ENCODE assay signal across 2 cellular contexts in genomic region chr4:121688261-121688660, GRCh38.
TF ChIP-seq lines count a peak whose summit lies in the region.

No MANE protein-coding gene starts in this region.

TF ChIP-seq in IMR-90, 13 proteins besides CTCF, POLR2A, EP300 and RAD21:
- TF ChIP-seq SMC3 (IDR thresholded peaks at IDR 0.05; ENCODE audit: low read depth, low read length) (no peak), NFE2L2 (IDR thresholded peaks at IDR 0.05; ENCODE audit: low read depth, low read length) (no peak), CEBPB (IDR thresholded peaks at IDR 0.05; ENCODE audit: low read depth, low read length) (no peak), MAFK (IDR thresholded peaks at IDR 0.05; ENCODE audit: low read depth, low read length) (no peak), CHD1 (IDR thresholded peaks at IDR 0.05; ENCODE audit: low read depth, low read length) (no peak), MXI1 (IDR thresholded peaks at IDR 0.05; ENCODE audit: borderline replicate concordance, low read depth, low read length) (no peak), ELK1 (IDR thresholded peaks at IDR 0.05; ENCODE audit: borderline replicate concordance, low read depth, low read length) (no peak), USF2 (IDR thresholded peaks at IDR 0.05; ENCODE audit: low read depth, low read length) (no peak), FOS (IDR thresholded peaks at IDR 0.05; ENCODE audit: low read depth, low read length) (no peak), RFX5 (IDR thresholded peaks at IDR 0.05; ENCODE audit: low read depth, low read length) (no peak), BHLHE40 (IDR thresholded peaks at IDR 0.05; ENCODE audit: low read depth, low read length) (no peak), MAZ (IDR thresholded peaks at IDR 0.05; ENCODE audit: borderline replicate concordance, low read depth, low read length) (no peak), RCOR1 (IDR thresholded peaks at IDR 0.05; ENCODE audit: insufficient replicate concordance, low read length) (no peak)

TF ChIP-seq in K562, 482 proteins besides CTCF, POLR2A, EP300 and RAD21:
- TF ChIP-seq BCL6 (CRISPR knock-in tag; IDR thresholded peaks at IDR 0.05): no peak
- TF ChIP-seq FOXA1 (IDR thresholded peaks at IDR 0.05; ENCODE audit: borderline replicate concordance): no peak
- TF ChIP-seq CC2D1A (IDR thresholded peaks at IDR 0.05): no peak
- no peak for TF ChIP-seq KDM2B (CRISPR knock-in tag; IDR thresholded peaks at IDR 0.05)
- no peak for TF ChIP-seq ARID4B (CRISPR knock-in tag; IDR thresholded peaks at IDR 0.05)
- no peak for TF ChIP-seq ETV5 (CRISPR knock-in tag; IDR thresholded peaks at IDR 0.05; ENCODE audit: low read depth)
- TF ChIP-seq MIER1 (IDR thresholded peaks at IDR 0.05; ENCODE audit: low read depth): no peak
- no peak for TF ChIP-seq ZNF175 (CRISPR knock-in tag; IDR thresholded peaks at IDR 0.05; ENCODE audit: low read depth)
- no peak for TF ChIP-seq ETS2 (tag; IDR thresholded peaks at IDR 0.05; ENCODE audit: borderline replicate concordance, poor library complexity, severe bottlenecking)
